ENCODE assay signal across 19 cellular contexts in genomic region chr3:147373301-147373700, GRCh38. TPM values are rescaled to one million over a fixed set of nuclear protein-coding genes. Genes with fewer than 3 reads are reported as not detected.
DNase-seq lines count a peak whose midpoint lies in the region; ATAC-seq and TF ChIP-seq lines count a peak whose summit lies in the region.
"Had no signal": no experiment of that assay in that cellular context is flagged by ENCODE, and none has a peak within 500 bp of the region (broad histone marks: within the 10 kb centered on the region; RNA-seq: fewer than 3 reads in every experiment).

No MANE protein-coding gene starts in this region.

- H3K4me1 ChIP-seq in right atrium auricular region: no peaks in the 10 kb centered on the region
- H3K4me1 ChIP-seq in neural progenitor cell: peaks cover 10% of the 10 kb centered on the region
- H3K4me1 ChIP-seq in CD8-positive, alpha-beta T cell (ENCODE audit: insufficient read depth, low read length): no peaks in the 10 kb centered on the region
- H3K4me1 ChIP-seq: A549, HAP-1 had no signal

- H3K4me1 Mint-ChIP-seq in endothelial cell (ENCODE audit: unreplicated experiment) (peaks cover 17% of the 10 kb centered on the region), neural progenitor cell (peaks cover 89% of the 10 kb centered on the region)
- H3K4me1 Mint-ChIP-seq in stimulated activated effector memory CD8-positive, alpha-beta T cell treated with anti-CD3 and anti-CD28 coated beads, Interleukin-12 subunit alpha, Interleukin-12 subunit beta, amount 100 ng/mL, for 72 hours: no peaks in the 10 kb centered on the region
- no peaks in the 10 kb centered on the region for H3K4me1 Mint-ChIP-seq in CD8-positive, alpha-beta T cell (ENCODE audit: low read depth)
- H3K4me1 Mint-ChIP-seq: IgD-negative memory B cell had no signal

- ATAC-seq in Right ventricle myocardium inferior: no peak
- no peak for ATAC-seq in stimulated activated effector memory CD8-positive, alpha-beta T cell treated with anti-CD3 and anti-CD28 coated beads, Interleukin-12 subunit alpha, Interleukin-12 subunit beta, amount 100 ng/mL, for 72 hours
- ATAC-seq in HG03175 (IDR thresholded peaks at IDR 0.05; ENCODE audit: unreplicated experiment): no peak
- ATAC-seq in CD8-positive, alpha-beta T cell: no peak
- ATAC-seq: A549 had no signal

- no peak overlapping the region for H2AFZ ChIP-seq in neural progenitor cell (replicated peaks)

- H3K9me3 Mint-ChIP-seq in endothelial cell (ENCODE audit: unreplicated experiment): no peaks in the 10 kb centered on the region
- no peaks in the 10 kb centered on the region for H3K9me3 Mint-ChIP-seq in neural progenitor cell
- H3K9me3 Mint-ChIP-seq in stimulated activated effector memory CD8-positive, alpha-beta T cell treated with anti-CD3 and anti-CD28 coated beads, Interleukin-12 subunit alpha, Interleukin-12 subunit beta, amount 100 ng/mL, for 72 hours: peaks cover 5% of the 10 kb centered on the region
- H3K9me3 Mint-ChIP-seq in CD8-positive, alpha-beta T cell: peaks cover 2% of the 10 kb centered on the region
- H3K9me3 Mint-ChIP-seq: CD4-positive, alpha-beta T cell had no signal

- H3K27ac ChIP-seq in right atrium auricular region (no peak overlapping the region), neural progenitor cell (no peak overlapping the region)
- no peak overlapping the region for H3K27ac ChIP-seq in CD8-positive, alpha-beta T cell (ENCODE audit: low read depth, low read length)
- H3K27ac ChIP-seq: 22Rv1, A549, C4-2B had no signal

- H3F3A ChIP-seq in neural progenitor cell (ENCODE audit: low read depth): peaks cover 21% of the 10 kb centered on the region

- no peak overlapping the region for H3K4me2 ChIP-seq in neural progenitor cell
- H3K4me2 ChIP-seq: A549 had no signal

- CTCF ChIA-PET in CD8-positive, alpha-beta T cell (lab: Charles Lee): no interaction called here

- H3K9me3 ChIP-seq in right atrium auricular region (no peaks in the 10 kb centered on the region), neural progenitor cell (ENCODE audit: low read depth) (no peaks in the 10 kb centered on the region)
- no peaks in the 10 kb centered on the region for H3K9me3 ChIP-seq in CD8-positive, alpha-beta T cell (ENCODE audit: low read length)
- H3K9me3 ChIP-seq: HAP-1 had no signal

- H3K27me3 ChIP-seq in right atrium auricular region: peaks cover 32% of the 10 kb centered on the region in 2 donors
- H3K27me3 ChIP-seq in neural progenitor cell: peaks cover 100% of the 10 kb centered on the region
- peaks cover 15% of the 10 kb centered on the region for H3K27me3 ChIP-seq in CD8-positive, alpha-beta T cell (ENCODE audit: insufficient read depth, low read length)

- H3K36me3 ChIP-seq in right atrium auricular region: no peaks in the 10 kb centered on the region
- no peaks in the 10 kb centered on the region for H3K36me3 ChIP-seq in neural progenitor cell
- no peaks in the 10 kb centered on the region for H3K36me3 ChIP-seq in CD8-positive, alpha-beta T cell (ENCODE audit: insufficient read depth, low read length)
- H3K36me3 ChIP-seq: HAP-1 had no signal

- no peak overlapping the region for H3K27ac Mint-ChIP-seq in endothelial cell (ENCODE audit: unreplicated experiment)
- peak overlapping the region; percentile 81 for H3K27ac Mint-ChIP-seq in neural progenitor cell
- no peak overlapping the region for H3K27ac Mint-ChIP-seq in stimulated activated effector memory CD8-positive, alpha-beta T cell treated with anti-CD3 and anti-CD28 coated beads, Interleukin-12 subunit alpha, Interleukin-12 subunit beta, amount 100 ng/mL, for 72 hours
- no peak overlapping the region for H3K27ac Mint-ChIP-seq in CD8-positive, alpha-beta T cell
- H3K27ac Mint-ChIP-seq: CD4-positive, alpha-beta T cell; IgD-negative memory B cell had no signal

- H3K79me2 ChIP-seq in neural progenitor cell (ENCODE audit: low read depth): no peaks in the 10 kb centered on the region

- DNase-seq in right atrium auricular region (ENCODE audit: low spot score) (peak; percentile 7), Right ventricle myocardium inferior (ENCODE audit: missing footprints) (no peak), endothelial cell (ENCODE audit: low spot score) (peak; percentile 4), neural progenitor cell (ENCODE audit: low spot score) (no peak), OCI-M2 (lab: John Stamatoyannopoulos, UW; ENCODE audit: unreplicated experiment) (no peak)
- no peak for DNase-seq in stimulated activated effector memory CD8-positive, alpha-beta T cell treated with anti-CD3 and anti-CD28 coated beads, Interleukin-12 subunit alpha, Interleukin-12 subunit beta, amount 100 ng/mL, for 72 hours (ENCODE audit: low spot score in 2 of 2)
- DNase-seq in CD8-positive, alpha-beta T cell: no peak
- DNase-seq: AML-193; CD4-positive, alpha-beta T cell; DMS153; DMS79; GF-D8; GOT3 had no signal

- H3K9ac ChIP-seq in neural progenitor cell: no peak overlapping the region

- peaks cover 82% of the 10 kb centered on the region for H4K20me1 ChIP-seq in neural progenitor cell (ENCODE audit: low read depth)

- H3K36me3 Mint-ChIP-seq in endothelial cell (ENCODE audit: low read depth, unreplicated experiment) (no peaks in the 10 kb centered on the region), neural progenitor cell (peaks cover 2% of the 10 kb centered on the region)
- H3K36me3 Mint-ChIP-seq in stimulated activated effector memory CD8-positive, alpha-beta T cell treated with anti-CD3 and anti-CD28 coated beads, Interleukin-12 subunit alpha, Interleukin-12 subunit beta, amount 100 ng/mL, for 72 hours: no peaks in the 10 kb centered on the region
- H3K36me3 Mint-ChIP-seq in CD8-positive, alpha-beta T cell: no peaks in the 10 kb centered on the region
- H3K36me3 Mint-ChIP-seq: IgD-negative memory B cell had no signal

- H3K27me3 Mint-ChIP-seq in endothelial cell (ENCODE audit: unreplicated experiment) (peaks cover 38% of the 10 kb centered on the region), neural progenitor cell (ENCODE audit: insufficient read depth, low read depth) (peaks cover 18% of the 10 kb centered on the region)
- H3K27me3 Mint-ChIP-seq in CD8-positive, alpha-beta T cell (ENCODE audit: low read depth): peaks cover 77% of the 10 kb centered on the region

- H3K4me3 ChIP-seq in right atrium auricular region: no peak overlapping the region
- H3K4me3 ChIP-seq in neural progenitor cell: no peak overlapping the region
- H3K4me3 ChIP-seq in CD8-positive, alpha-beta T cell (ENCODE audit: low read depth, low read length): no peak overlapping the region
- H3K4me3 ChIP-seq: A549, HAP-1 had no signal

- H3K4me3 Mint-ChIP-seq in endothelial cell (ENCODE audit: unreplicated experiment) (no peak overlapping the region), neural progenitor cell (peak overlapping the region; percentile 76)
- H3K4me3 Mint-ChIP-seq in stimulated activated effector memory CD8-positive, alpha-beta T cell treated with anti-CD3 and anti-CD28 coated beads, Interleukin-12 subunit alpha, Interleukin-12 subunit beta, amount 100 ng/mL, for 72 hours: no peak overlapping the region
- H3K4me3 Mint-ChIP-seq in CD8-positive, alpha-beta T cell: no peak overlapping the region
- H3K4me3 Mint-ChIP-seq: CD4-positive, alpha-beta T cell; IgD-negative memory B cell had no signal

- POLR2A ChIA-PET in CD8-positive, alpha-beta T cell (lab: Charles Lee): no interaction called here

- no peak for TF ChIP-seq CTCF in right atrium auricular region (IDR thresholded peaks at IDR 0.05)
- no peak for TF ChIP-seq CTCF in endothelial cell (IDR thresholded peaks at IDR 0.05; ENCODE audit: unreplicated experiment)
- no peak for TF ChIP-seq CTCF in neural progenitor cell (IDR thresholded peaks at IDR 0.05)
- no peak for TF ChIP-seq CTCF in CD8-positive, alpha-beta T cell (IDR thresholded peaks at IDR 0.05)

- intact Hi-C loops in Right ventricle myocardium inferior (cut with DNase I): no loop called here
- intact Hi-C loops in CD8-positive, alpha-beta T cell (cut with DNase I, micrococcal nuclease): no loop called here

RNA-seq across cellular contexts. Expression of gene ZIC4, which starts 33.0 kb away (rescaled TPM):
- not detected for total RNA-seq in right atrium auricular region
- total RNA-seq in Right ventricle myocardium inferior: not detected
- total RNA-seq in endothelial cell (ENCODE audit: unreplicated experiment): 2.2 TPM
- 0.25 and 0.64 TPM in 2 replicates for total RNA-seq in neural progenitor cell (ENCODE audit: low replicate concordance)
- not detected for total RNA-seq in CD8-positive, alpha-beta T cell
- total RNA-seq: CD4-positive, alpha-beta T cell had no signal

RNA-seq across cellular contexts. Expression of gene ZIC1, which starts 35.9 kb away (rescaled TPM):
- total RNA-seq in right atrium auricular region (under 1 TPM in 1 of 2 donors, not detected in 1; 0.04 TPM), Right ventricle myocardium inferior (not detected), endothelial cell (ENCODE audit: unreplicated experiment) (4.1 TPM), neural progenitor cell (ENCODE audit: low replicate concordance) (0.56 and 0.84 TPM in 2 replicates)
- not detected for total RNA-seq in CD8-positive, alpha-beta T cell
- total RNA-seq: CD4-positive, alpha-beta T cell had no signal

Comparison
In these comparisons a context has a peak if more than half of its experiments do, and no peak if none do; other contexts are left out.
1. DNase-seq: peak in right atrium auricular region (single experiment) and endothelial cell (single experiment); none in Right ventricle myocardium inferior (single experiment), neural progenitor cell (single experiment), stimulated activated effector memory CD8-positive, alpha-beta T cell treated with anti-CD3 and anti-CD28 coated beads, Interleukin-12 subunit alpha, Interleukin-12 subunit beta, amount 100 ng/mL, for 72 hours (0 of 2), OCI-M2 (single experiment) and CD8-positive, alpha-beta T cell (0 of 7).